ENCODE assay signal across 12 cellular contexts in the genomic region with DNA sequence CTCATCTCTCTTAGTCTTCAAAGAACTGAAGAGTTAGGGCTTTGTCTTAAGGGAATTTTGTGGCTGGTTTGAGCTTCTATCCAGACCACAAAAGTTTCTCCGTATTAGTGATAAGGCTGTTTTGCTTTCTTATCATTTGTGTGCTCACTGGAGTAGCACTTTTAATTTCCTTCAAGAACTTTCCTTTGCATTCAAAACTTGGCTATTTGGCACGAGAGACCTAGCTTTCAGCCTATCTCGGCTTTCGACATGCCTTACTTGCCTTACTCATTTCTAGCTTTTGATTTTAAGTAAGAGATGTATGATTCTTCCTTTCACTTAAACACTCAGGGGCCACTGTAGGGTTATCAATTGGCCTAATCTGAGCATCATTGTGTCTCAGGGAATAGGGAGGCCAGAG.
A peak's percentile ranks its signal among the peaks of the same experiment; 100 is the strongest.
DNase-seq lines count a peak whose midpoint lies in the region; ATAC-seq lines count a peak whose summit lies in the region.
"Had no signal": no experiment of that assay in that cellular context is flagged by ENCODE, and none has a peak within 500 bp of the region (broad histone marks: within the 10 kb centered on the region; RNA-seq: fewer than 3 reads in every experiment).

No MANE protein-coding gene starts in this region.

- H3K9ac ChIP-seq in BLaER1 treated with 17β-estradiol and CSF1 and Interleukin-3, amounts not matched to agents 10 nM and 100 nM: no peak overlapping the region; a peak in 1 of 22 replicates
- H3K9ac ChIP-seq: SK-N-SH had no signal

- peaks cover 37 to 97% (median 54%) of the 10 kb centered on the region in 11 experiments for H3K36me3 ChIP-seq in BLaER1 treated with 17β-estradiol and CSF1 and Interleukin-3, amounts not matched to agents 10 nM and 100 nM

- no peaks in the 10 kb centered on the region for H3K27me3 ChIP-seq in BLaER1 treated with 17β-estradiol and CSF1 and Interleukin-3, amounts not matched to agents 10 nM and 100 nM
- H3K27me3 ChIP-seq: foreskin keratinocyte had no signal

- ATAC-seq in GM18861 (IDR thresholded peaks at IDR 0.05; ENCODE audit: unreplicated experiment) (peak; percentile 86), HG02571 (IDR thresholded peaks at IDR 0.05; ENCODE audit: unreplicated experiment) (peak; percentile 89), HG03439 (IDR thresholded peaks at IDR 0.05; ENCODE audit: unreplicated experiment) (peak; percentile 89)
- ATAC-seq: foreskin keratinocyte had no signal

- H4K20me1 ChIP-seq in BLaER1 treated with 17β-estradiol and CSF1 and Interleukin-3, amounts not matched to agents 10 nM and 100 nM: peaks cover 0 to 14% (median 0%) of the 10 kb centered on the region in 11 experiments; a peak in 1 of 22 replicates

- peak overlapping the region in 9 of 11 experiments; percentile 23 to 68 (median 44); a peak in 17 of 22 replicates for H3K4me2 ChIP-seq in BLaER1 treated with 17β-estradiol and CSF1 and Interleukin-3, amounts not matched to agents 10 nM and 100 nM
- H3K4me2 ChIP-seq: SK-N-SH had no signal

- no peak for DNase-seq in substantia nigra (lab: John Stamatoyannopoulos, UW)
- no peak for DNase-seq in DMS79 treated with DMSO at 0.1 percent for 48 hours (lab: John Stamatoyannopoulos, UW)
- DNase-seq in GM19240 (ENCODE audit: insufficient read length, low spot score): no peak
- no peak for DNase-seq in DMS53 treated with DMSO at 0.1 percent for 48 hours (lab: John Stamatoyannopoulos, UW; ENCODE audit: unreplicated experiment)
- DNase-seq: activated CD8-positive, alpha-beta memory T cell treated with anti-CD3 and anti-CD28 coated beads, Interleukin-2, amount 50 U/mL, for 4 hours; foreskin keratinocyte; NCI-H446; SK-N-SH had no signal

- no peak overlapping the region; a peak in 1 of 22 replicates for H3K27ac ChIP-seq in BLaER1 treated with 17β-estradiol and CSF1 and Interleukin-3, amounts not matched to agents 10 nM and 100 nM
- no peak overlapping the region for H3K27ac ChIP-seq in substantia nigra (ENCODE audit: low read depth, low read length, poor library complexity, severe bottlenecking)
- H3K27ac ChIP-seq: foreskin keratinocyte had no signal

- H3K9me3 ChIP-seq in BLaER1 treated with 17β-estradiol and CSF1 and Interleukin-3, amounts not matched to agents 10 nM and 100 nM (replicated peaks in 1 of 11): peaks cover 0 to 14% (median 0%) of the 10 kb centered on the region in 11 experiments; a peak in 1 of 22 replicates
- H3K9me3 ChIP-seq: SK-N-SH had no signal

- peaks cover 0 to 25% (median 19%) of the 10 kb centered on the region in 10 experiments; a peak in 16 of 20 replicates for H3K4me1 ChIP-seq in BLaER1 treated with 17β-estradiol and CSF1 and Interleukin-3, amounts not matched to agents 10 nM and 100 nM
- H3K4me1 ChIP-seq: foreskin keratinocyte had no signal

- no peak overlapping the region for H3K4me3 ChIP-seq in BLaER1 treated with 17β-estradiol and CSF1 and Interleukin-3, amounts not matched to agents 10 nM and 100 nM
